ENCODE assay signal across 8 cellular contexts in the genomic region with DNA sequence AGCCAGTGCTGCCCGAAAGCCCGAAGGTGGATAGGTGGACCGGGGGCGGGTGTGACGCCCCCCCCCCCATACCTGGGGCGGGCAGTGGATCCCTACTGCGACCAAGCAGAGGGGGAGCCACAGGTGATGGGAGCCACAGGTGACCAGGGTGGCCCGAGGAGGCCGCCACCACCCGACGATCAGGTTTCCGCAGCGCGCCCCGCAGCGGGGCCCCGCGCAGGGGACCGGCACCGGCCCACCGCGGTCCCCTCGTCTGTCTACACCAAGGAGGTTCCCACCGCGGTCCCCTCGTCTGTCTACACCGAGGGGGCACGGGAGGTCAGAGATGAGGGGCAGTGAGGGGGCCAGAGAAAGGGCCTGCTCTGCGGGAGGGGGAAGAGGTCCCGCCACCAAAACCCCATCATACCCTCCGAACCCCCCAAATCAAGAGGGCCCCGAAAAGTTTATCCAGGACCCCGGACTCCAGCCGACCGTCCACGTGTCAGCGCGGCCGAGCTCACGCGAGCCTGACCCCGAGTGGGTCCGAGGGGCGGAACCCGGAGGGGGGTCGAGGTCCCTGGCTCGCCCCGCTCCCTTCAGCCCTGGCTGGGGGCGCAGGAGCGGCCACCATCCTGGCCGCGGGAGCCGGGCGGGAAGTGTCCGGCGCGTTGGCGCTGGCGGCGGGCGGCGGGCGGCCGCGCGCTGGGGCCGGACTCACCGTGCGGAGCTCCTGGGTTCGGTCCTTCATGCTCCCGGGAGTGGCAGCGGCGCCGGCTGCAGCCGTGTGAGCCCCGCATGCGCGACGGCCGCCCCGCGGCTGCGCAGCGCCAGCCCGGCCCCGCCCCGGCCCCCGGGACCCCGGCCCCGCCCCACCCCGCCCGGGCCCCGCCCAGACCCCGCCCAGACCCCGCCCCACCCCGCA. TPM values are rescaled to one million over a fixed set of nuclear protein-coding genes. Genes with fewer than 3 reads are reported as not detected.
DNase-seq lines count a peak whose midpoint lies in the region; ATAC-seq lines count a peak whose summit lies in the region.

A gene (minus strand): TSS at position 765 of the 901 bp plus-strand sequence. CDS start 38 bp downstream, at position 727.

- peaks cover 34% of the 10 kb centered on the region for H3K4me1 Mint-ChIP-seq in activated CD4-positive, alpha-beta memory T cell treated with anti-CD3 and anti-CD28 coated beads for 36 hours (ENCODE audit: low read depth)

- POLR2A ChIA-PET in activated CD4-positive, alpha-beta memory T cell treated with anti-CD3 and anti-CD28 coated beads for 36 hours (lab: Charles Lee): interaction anchor here (0.8 kb wide), 1 partner anchor 57 kb away, joined by 3 read pairs; no protein-coding TSS in a partner anchor

- no peaks in the 10 kb centered on the region for H3K9me3 Mint-ChIP-seq in activated CD4-positive, alpha-beta memory T cell treated with anti-CD3 and anti-CD28 coated beads for 36 hours

- DNase-seq in DMS 273 (lab: John Stamatoyannopoulos, UW; ENCODE audit: unreplicated experiment) (peak; percentile 92), DMS 273 treated with DMSO at 0.1 percent for 48 hours (lab: John Stamatoyannopoulos, UW) (no peak), NCI-H2171 treated with DMSO at 0.1 percent for 48 hours (lab: John Stamatoyannopoulos, UW) (peak; percentile 74), ecto neural progenitor cell (ENCODE audit: low spot score) (peak; percentile 84), lung microvascular endothelial cell (ENCODE audit: low read depth in 2 of 2) (peak; percentile 76 to 80)
- DNase-seq in activated CD4-positive, alpha-beta memory T cell treated with anti-CD3 and anti-CD28 coated beads for 36 hours: peak; percentile 81
- peak; percentile 33 for DNase-seq in stimulated activated CD8-positive, alpha-beta memory T cell treated with anti-CD3 and anti-CD28 coated beads, Interleukin-15, amount 100 ng/mL, for 1 hour (ENCODE audit: low read depth)

- peaks cover 6% of the 10 kb centered on the region for H3K36me3 Mint-ChIP-seq in activated CD4-positive, alpha-beta memory T cell treated with anti-CD3 and anti-CD28 coated beads for 36 hours

- H3K4me3 Mint-ChIP-seq in activated CD4-positive, alpha-beta memory T cell treated with anti-CD3 and anti-CD28 coated beads for 36 hours: peak within 1 kb of the TSS; percentile 70

- peak; percentile 72 for ATAC-seq in HG02759 (IDR thresholded peaks at IDR 0.05; ENCODE audit: unreplicated experiment)

- peak within 1 kb of the TSS; percentile 62 for H3K27ac Mint-ChIP-seq in activated CD4-positive, alpha-beta memory T cell treated with anti-CD3 and anti-CD28 coated beads for 36 hours

- CTCF ChIA-PET in activated CD4-positive, alpha-beta memory T cell treated with anti-CD3 and anti-CD28 coated beads for 36 hours (lab: Charles Lee): interaction anchor here (0.6 to 2.3 kb wide), 3 partner anchors 16 to 112 kb away, joined by 3 to 12 read pairs (median 11); no protein-coding TSS in a partner anchor

- H3K27me3 Mint-ChIP-seq in activated CD4-positive, alpha-beta memory T cell treated with anti-CD3 and anti-CD28 coated beads for 36 hours: no peaks in the 10 kb centered on the region

- intact Hi-C loops in activated CD4-positive, alpha-beta memory T cell treated with anti-CD3 and anti-CD28 coated beads for 36 hours (cut with micrococcal nuclease): loop anchor here (1.0 to 5.0 kb wide), 7 partner anchors 15 to 141 kb away; a partner anchor contains a TSS

RNA-seq across cellular contexts. Expression of the gene that starts here (rescaled TPM):
- 10 to 100 TPM; 31.8 to 39.2 TPM for total RNA-seq in activated CD4-positive, alpha-beta memory T cell treated with anti-CD3 and anti-CD28 coated beads for 36 hours
- 4.0 and 7.2 TPM in 2 replicates for total RNA-seq in lung microvascular endothelial cell
